8 cellular contexts compared by ENCODE assay signal in the genomic region with DNA sequence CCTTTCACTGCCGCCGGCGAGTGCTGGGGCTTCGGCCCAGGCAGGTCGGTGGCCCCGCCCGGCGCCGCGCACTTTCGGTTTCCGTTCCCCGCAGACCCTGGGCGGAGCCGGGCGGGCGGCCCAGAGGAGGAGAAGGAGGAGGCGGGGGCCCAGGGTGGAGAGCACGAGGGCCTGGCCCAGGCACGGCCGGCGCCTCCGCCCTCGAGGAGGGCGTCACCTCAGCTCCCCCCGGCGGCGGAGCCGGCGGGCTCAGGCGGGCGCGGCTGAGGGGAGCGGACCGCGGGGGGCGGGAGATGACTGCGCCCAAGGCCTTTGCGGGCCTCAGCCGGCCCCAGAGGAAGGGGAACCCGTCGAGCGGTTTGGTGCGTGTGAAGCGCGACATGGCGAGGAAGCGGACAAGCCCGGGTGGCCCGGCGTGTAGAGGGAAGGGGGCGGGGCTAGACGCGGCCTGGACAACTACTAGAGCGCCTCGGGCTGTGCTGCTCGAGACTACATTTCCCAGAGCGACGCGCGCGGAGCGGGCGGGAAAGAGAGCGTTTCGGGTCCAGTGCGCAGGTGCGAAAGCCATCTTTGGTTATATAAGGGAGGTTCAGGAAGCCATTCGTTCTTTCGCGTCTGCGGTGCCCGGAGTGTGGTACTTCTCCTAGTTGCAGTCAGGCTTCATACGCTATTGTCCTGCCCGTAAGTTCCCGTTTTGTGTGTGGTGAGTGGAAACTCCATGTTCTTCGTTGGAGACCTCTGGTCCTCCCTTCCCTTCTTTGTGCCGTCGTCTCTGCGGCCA. TPM values are rescaled to one million over a fixed set of nuclear protein-coding genes. Genes with fewer than 3 reads are reported as not detected.
A peak's percentile ranks its signal among the peaks of the same experiment; 100 is the strongest.
DNase-seq lines count a peak whose midpoint lies in the region; ATAC-seq and TF ChIP-seq lines count a peak whose summit lies in the region.

TSS of gene ZNFX1 (minus strand) at position 22 of the 781 bp plus-strand sequence. CDS start 2,218 bp downstream, outside the sequence.

- H3K4me1 Mint-ChIP-seq in activated CD4-positive, alpha-beta T cell treated with anti-CD3 and anti-CD28 coated beads for 36 hours = peaks cover 52% of the 10 kb centered on the region

- peak; percentile 98 for DNase-seq in Ammon's horn (ENCODE audit: low spot score)
- DNase-seq in GM19238 (ENCODE audit: insufficient read length, low spot score) = peak; percentile 89
- peak; percentile 97 to 98 for DNase-seq in NCI-H524 (lab: John Stamatoyannopoulos, UW)
- DNase-seq in activated CD4-positive, alpha-beta T cell treated with anti-CD3 and anti-CD28 coated beads for 36 hours = peak; percentile 100
- DNase-seq in choroid plexus epithelial cell (ENCODE audit: low read depth) = peak; percentile 98
- DNase-seq in kidney glomerular epithelial cell (lab: John Stamatoyannopoulos, UW) = peak; percentile 98
- peak; percentile 95 to 97 for DNase-seq in stimulated activated CD4-positive, alpha-beta T cell treated with anti-CD3 and anti-CD28 coated beads, Interleukin-1b, Interleukin-23, amount 100 ng/mL, for 1 hour (ENCODE audit: low read depth in 2 of 2)

- peak within 1 kb of the TSS; percentile 64 for H3K4me3 ChIP-seq in choroid plexus epithelial cell (ENCODE audit: low read depth, low read length)

- peak; percentile 82 for ATAC-seq in HG03442 (IDR thresholded peaks at IDR 0.05; ENCODE audit: unreplicated experiment)
- peak; percentile 80 for ATAC-seq in activated CD4-positive, alpha-beta T cell treated with anti-CD3 and anti-CD28 coated beads for 36 hours

- H3K36me3 Mint-ChIP-seq in activated CD4-positive, alpha-beta T cell treated with anti-CD3 and anti-CD28 coated beads for 36 hours (ENCODE audit: low read depth) = peaks cover 73% of the 10 kb centered on the region

- H3K4me3 Mint-ChIP-seq in activated CD4-positive, alpha-beta T cell treated with anti-CD3 and anti-CD28 coated beads for 36 hours = peak within 1 kb of the TSS; percentile 92

- POLR2A ChIA-PET in activated CD4-positive, alpha-beta T cell treated with anti-CD3 and anti-CD28 coated beads for 36 hours (lab: Charles Lee) = interaction anchor here (0.5 to 2.2 kb wide), 3 partner anchors 9 to 112 kb away, joined by 4 to 13 read pairs (median 4); no protein-coding TSS in a partner anchor

- H3K27ac Mint-ChIP-seq in activated CD4-positive, alpha-beta T cell treated with anti-CD3 and anti-CD28 coated beads for 36 hours = peak within 1 kb of the TSS; percentile 98

- TF ChIP-seq CTCF in choroid plexus epithelial cell (conservative IDR thresholded peaks at IDR 0.05; ENCODE audit: low read depth, low read length) = no peak

- H3K9me3 Mint-ChIP-seq in activated CD4-positive, alpha-beta T cell treated with anti-CD3 and anti-CD28 coated beads for 36 hours (ENCODE audit: low read depth) = peaks cover 12% of the 10 kb centered on the region

- no peaks in the 10 kb centered on the region for H3K27me3 Mint-ChIP-seq in activated CD4-positive, alpha-beta T cell treated with anti-CD3 and anti-CD28 coated beads for 36 hours

- intact Hi-C loops in activated CD4-positive, alpha-beta T cell treated with anti-CD3 and anti-CD28 coated beads for 36 hours (cut with DNase I, micrococcal nuclease) = loop anchor here (1.0 to 10.0 kb wide), 14 partner anchors 59 to 1791 kb away; partner anchors contain the start of genes ARFGEF2 (in 1 of the 2), CSE1L (in 1 of the 2), DDX27 (in 1 of the 2) and PTPN1 (in 1 of the 2)

- CTCF ChIA-PET in activated CD4-positive, alpha-beta T cell treated with anti-CD3 and anti-CD28 coated beads for 36 hours (lab: Charles Lee) = no interaction called here

RNA-seq across cellular contexts. Expression of gene ZNFX1, which starts in this region (rescaled TPM):
- 10 to 100 TPM; 36.4 to 43.8 TPM for total RNA-seq in activated CD4-positive, alpha-beta T cell treated with anti-CD3 and anti-CD28 coated beads for 36 hours

Comparison
In these comparisons a context has a peak if more than half of its experiments do, and no peak if none do; other contexts are left out.
1. Peak in every context shown above with its lines: DNase-seq, ATAC-seq and H3K4me3 ChIP-seq.